8 cellular contexts compared by ENCODE assay signal in the genomic region with DNA sequence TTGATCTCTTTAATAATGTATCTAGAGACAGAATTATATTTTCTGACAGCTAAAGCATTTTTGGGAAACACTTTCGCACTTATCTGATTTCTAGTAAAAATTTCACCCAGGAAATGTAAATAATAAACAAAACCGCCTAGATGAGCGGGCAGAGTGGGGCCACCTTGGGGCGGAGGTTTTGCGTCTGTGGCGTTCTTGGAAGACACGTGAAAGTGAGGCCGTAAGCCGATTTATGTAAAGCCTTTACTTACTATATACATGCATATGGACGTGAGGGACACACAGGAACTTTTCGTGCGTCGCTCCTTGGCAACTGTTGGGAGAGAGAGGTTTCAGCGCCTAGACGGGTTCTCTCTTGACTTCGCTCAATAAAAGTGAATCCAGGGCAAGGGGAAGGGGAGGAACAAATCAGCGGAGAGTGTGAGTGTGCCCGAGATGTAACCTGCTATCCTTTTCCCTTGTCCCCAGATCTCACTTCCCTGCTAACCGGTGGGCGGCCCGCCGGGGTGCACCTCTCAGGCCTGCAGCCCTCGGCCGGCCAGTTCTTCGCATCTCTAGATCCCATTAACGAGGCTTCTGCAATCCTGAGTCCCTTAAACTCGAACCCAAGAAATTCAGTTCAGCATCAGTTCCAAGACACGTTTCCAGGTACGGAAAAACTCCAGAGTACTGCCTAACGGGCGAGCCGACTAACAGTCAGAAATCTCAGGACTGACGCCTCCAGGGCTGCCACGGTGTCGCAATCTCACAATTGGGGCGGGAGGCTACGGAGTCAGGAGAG. TPM values are rescaled to one million over a fixed set of nuclear protein-coding genes. Genes with fewer than 3 reads are reported as not detected.
A peak's percentile ranks its signal among the peaks of the same experiment; 100 is the strongest.
DNase-seq lines count a peak whose midpoint lies in the region; ATAC-seq, FAIRE-seq and TF ChIP-seq lines count a peak whose summit lies in the region.

No MANE protein-coding gene starts in this region.

- H3K9me3 ChIP-seq in iPS-15b (ENCODE audit: control insufficient read depth, insufficient read depth, low read length) (no peaks in the 10 kb centered on the region), A673 (ENCODE audit: low read depth, low read length, poor library complexity, severe bottlenecking) (no peaks in the 10 kb centered on the region)

- peak overlapping the region; percentile 63 for H3K4me3 Mint-ChIP-seq in activated naive CD8-positive, alpha-beta T cell treated with anti-CD3 and anti-CD28 coated beads, Interleukin-2, amount 10 ng/mL, durations not matched to agents 7 days and 5 days

- no peaks in the 10 kb centered on the region for H3K9me3 Mint-ChIP-seq in activated naive CD8-positive, alpha-beta T cell treated with anti-CD3 and anti-CD28 coated beads, Interleukin-2, amount 10 ng/mL, durations not matched to agents 7 days and 5 days

- no peak overlapping the region for H3K9ac ChIP-seq in iPS-15b (ENCODE audit: low read depth, low read length)

- intact Hi-C loops in A673 (cut with micrococcal nuclease; ENCODE audit: unreplicated experiment), result no loop called here

- peaks cover 66% of the 10 kb centered on the region for H3K27me3 Mint-ChIP-seq in activated naive CD8-positive, alpha-beta T cell treated with anti-CD3 and anti-CD28 coated beads, Interleukin-2, amount 10 ng/mL, durations not matched to agents 7 days and 5 days

- CTCF ChIA-PET in AG04449 (lab: Yijun Ruan, JAX), result no interaction called here
- CTCF ChIA-PET in A673 (lab: Charles Lee), result no interaction called here

- FAIRE-seq in GM19239 (lab: Jason Lieb, UNC), result no peak

- no peak overlapping the region for H3K27ac Mint-ChIP-seq in activated naive CD8-positive, alpha-beta T cell treated with anti-CD3 and anti-CD28 coated beads, Interleukin-2, amount 10 ng/mL, durations not matched to agents 7 days and 5 days

- ATAC-seq in HG02678 (IDR thresholded peaks at IDR 0.05; ENCODE audit: unreplicated experiment), result peak; percentile 21
- no peak for ATAC-seq in activated naive CD8-positive, alpha-beta T cell treated with anti-CD3 and anti-CD28 coated beads, Interleukin-2, amount 10 ng/mL, durations not matched to agents 7 days and 5 days (ENCODE audit: low read depth)
- ATAC-seq in HG02840 (IDR thresholded peaks at IDR 0.05; ENCODE audit: low FRiP score, unreplicated experiment), result no peak

- no TSS peak for BruUV-seq in A673 (replicated peaks; lab: Mats Ljungman, UMichigan)

- H3K27ac ChIP-seq in skin epidermis (peak overlapping the region in 20 of 21 experiments; percentile 7 to 95 (median 88)), A673 (ENCODE audit: low read depth, low read length, poor library complexity, severe bottlenecking) (no peak overlapping the region)

- peaks cover 26% of the 10 kb centered on the region for H3K4me1 Mint-ChIP-seq in activated naive CD8-positive, alpha-beta T cell treated with anti-CD3 and anti-CD28 coated beads, Interleukin-2, amount 10 ng/mL, durations not matched to agents 7 days and 5 days

- POLR2A ChIA-PET in AG04449 (lab: Yijun Ruan, JAX) (interaction anchor here (0.8 kb wide), 1 partner anchor 57 kb away, joined by 3 read pairs; no protein-coding TSS in a partner anchor), A673 (lab: Charles Lee; ENCODE audit: low non-redundant PET) (no interaction called here)
- POLR2A ChIA-PET in activated naive CD8-positive, alpha-beta T cell treated with anti-CD3 and anti-CD28 coated beads, Interleukin-2, amount 10 ng/mL, durations not matched to agents 7 days and 5 days (lab: Charles Lee), result no interaction called here

- DNase-seq in AG04449 (ENCODE audit: low read depth, low spot score) (no peak), A673 (ENCODE audit: low spot score) (no peak), GM19239 (ENCODE audit: insufficient read length, low spot score) (no peak)
- DNase-seq in activated naive CD8-positive, alpha-beta T cell treated with anti-CD3 and anti-CD28 coated beads, Interleukin-2, amount 10 ng/mL, durations not matched to agents 7 days and 5 days, result no peak

- TF ChIP-seq CTCF in AG04449 (IDR thresholded peaks at IDR 0.05; ENCODE audit: insufficient read depth, low read length, missing control alignments), result no peak
- TF ChIP-seq CTCF in A673 (conservative IDR thresholded peaks at IDR 0.05; ENCODE audit: low read depth, low read length), result no peak

- H3K4me3 ChIP-seq in AG04449 (ENCODE audit: low read depth, low read length) (peak overlapping the region; percentile 77), iPS-15b (ENCODE audit: low read depth, low read length) (peak overlapping the region; percentile 32), skin epidermis (peak overlapping the region; percentile 44 to 81 (median 53)), A673 (ENCODE audit: low read depth, low read length, poor library complexity, severe bottlenecking) (no peak overlapping the region)

- no peaks in the 10 kb centered on the region for H3K36me3 Mint-ChIP-seq in activated naive CD8-positive, alpha-beta T cell treated with anti-CD3 and anti-CD28 coated beads, Interleukin-2, amount 10 ng/mL, durations not matched to agents 7 days and 5 days

- H3K36me3 ChIP-seq in iPS-15b (ENCODE audit: control insufficient read depth, insufficient read depth, low read length), result no peaks in the 10 kb centered on the region
- no peaks in the 10 kb centered on the region for H3K36me3 ChIP-seq in A673 (ENCODE audit: insufficient read depth, low read length, poor library complexity, severe bottlenecking)

- H3K27me3 ChIP-seq in iPS-15b (ENCODE audit: control insufficient read depth, insufficient read depth, low read length) (peaks cover 100% of the 10 kb centered on the region), A673 (replicated peaks; ENCODE audit: insufficient read depth, low read depth, low read length, poor library complexity) (peaks cover 96% of the 10 kb centered on the region)

- H3K4me1 ChIP-seq in iPS-15b (ENCODE audit: control insufficient read depth, insufficient read depth, low read length), result peaks cover 4% of the 10 kb centered on the region
- H3K4me1 ChIP-seq in A673 (ENCODE audit: insufficient read depth, low read length, poor library complexity, severe bottlenecking), result peaks cover 3% of the 10 kb centered on the region

RNA-seq across cellular contexts. Expression of a gene that starts 1.7 kb away (rescaled TPM):
- total RNA-seq in activated naive CD8-positive, alpha-beta T cell treated with anti-CD3 and anti-CD28 coated beads, Interleukin-2, amount 10 ng/mL, durations not matched to agents 7 days and 5 days, result under 1 TPM; 0.28 to 0.43 TPM
- not detected in 2 replicates for total RNA-seq in A673 (2021)
